In genomic region chr1:162324391-162324790, GRCh38 we compare ENCODE assay signal across 29 cellular contexts. TPM values are rescaled to one million over a fixed set of nuclear protein-coding genes. Genes with fewer than 3 reads are reported as not detected.
A peak's percentile ranks its signal among the peaks of the same experiment; 100 is the strongest.
DNase-seq lines count a peak whose midpoint lies in the region.
"Had no signal": no experiment of that assay in that cellular context is flagged by ENCODE, and none has a peak within 500 bp of the region (broad histone marks: within the 10 kb centered on the region; RNA-seq: fewer than 3 reads in every experiment).

No MANE protein-coding gene starts in this region.

- in situ Hi-C loops in SK-MEL-5 (cut with HindIII; ENCODE audit: low pct_unique_long_range_greater_than_20kb, low sequenced_read_pairs) = no loop called here

- DNase-seq in LHCN-M2 (ENCODE audit: low read depth) (peak; percentile 59), SK-MEL-5 (ENCODE audit: low read depth, low spot score) (peak; percentile 27), foreskin melanocyte (peak; percentile 85), mucosa of gallbladder (ENCODE audit: low spot score) (no peak), cerebellar cortex (ENCODE audit: low spot score) (no peak), OCI-M1 (lab: John Stamatoyannopoulos, UW) (no peak), NCI-H2107 (lab: John Stamatoyannopoulos, UW) (no peak)
- DNase-seq: AML-193; CD4-positive, alpha-beta T cell; COR-L47; DMS 273 treated with DMSO at 0.1 percent for 48 hours; DMS79; EL; GDM1; HFFc6; Karpas-422; MV-4-11; NCI-H1105; NCI-H1436 treated with DMSO at 0.1 percent for 48 hours; NCI-H187 treated with DMSO at 0.1 percent for 48 hours; NCI-H446; NCI-H524 treated with DMSO at 0.1 percent for 48 hours; Peyer's patch; SIG-M5 had no signal

RNA-seq across cellular contexts. Expression of gene SPATA46, which starts 52.3 kb away (rescaled TPM):
- total RNA-seq in LHCN-M2 (2014; rRNA removed) (not detected in 2 replicates), mucosa of gallbladder (not detected)
- not detected for polyA plus RNA-seq in LHCN-M2 (2012)
- 0.32 TPM in 1 of 2 replicates, not detected in the other for total RNA-seq in SK-MEL-5 (2014; rRNA removed; shearing (Covaris generic))
- not detected in 2 replicates for polyA plus RNA-seq in SK-MEL-5 (2015; cell fraction: cytosol; rRNA removed)
- polyA plus RNA-seq in SK-MEL-5 (2015; cell fraction: nucleus; rRNA removed) = not detected in 2 replicates
- total RNA-seq: CD4-positive, alpha-beta T cell; GM12878; GM23338; HFFc6; MCF 10A; Peyer's patch had no signal
- polyA plus RNA-seq: A549, GM12878, GM23338, IgD-negative memory B cell had no signal

RNA-seq across cellular contexts. Expression of gene C1orf226, which starts 57.1 kb away (rescaled TPM):
- total RNA-seq in LHCN-M2 (2014; rRNA removed) = 0.32 and 0.63 TPM in 2 replicates
- 0.21 TPM for polyA plus RNA-seq in LHCN-M2 (2012)
- 1.2 and 1.8 TPM in 2 replicates for total RNA-seq in SK-MEL-5 (2014; rRNA removed; shearing (Covaris generic))
- polyA plus RNA-seq in SK-MEL-5 (2015; cell fraction: cytosol; rRNA removed) = 7.3 and 7.4 TPM in 2 replicates
- 6.9 and 10.7 TPM in 2 replicates for polyA plus RNA-seq in SK-MEL-5 (2015; cell fraction: nucleus; rRNA removed)
- total RNA-seq in mucosa of gallbladder = 31.4 TPM
- total RNA-seq: CD4-positive, alpha-beta T cell; GM12878 had no signal
- polyA plus RNA-seq: GM12878, IgD-negative memory B cell had no signal

Comparison
In these comparisons a context has a peak if more than half of its experiments do, and no peak if none do; other contexts are left out.
1. DNase-seq: peak in LHCN-M2 (single experiment), SK-MEL-5 (single experiment) and foreskin melanocyte (single experiment); none in mucosa of gallbladder (single experiment), cerebellar cortex (single experiment), OCI-M1 (single experiment) and NCI-H2107 (single experiment).
2. RNA of gene C1orf226, which starts 57.1 kb away (total RNA-seq): 31.4 TPM in mucosa of gallbladder (single experiment); 1.2 to 1.8 TPM in SK-MEL-5 and 0.32 to 0.63 TPM in LHCN-M2; every median in the first group is over 10 times any median in the second.